Comparison of ENCODE assay signal across 12 cellular contexts in genomic region chr9:131640438-131641181, GRCh38.
DNase-seq lines count a peak whose midpoint lies in the region; ATAC-seq and TF ChIP-seq lines count a peak whose summit lies in the region.
"Had no signal": no experiment of that assay in that cellular context is flagged by ENCODE, and none has a peak within 500 bp of the region (broad histone marks: within the 10 kb centered on the region; RNA-seq: fewer than 3 reads in every experiment).

No MANE protein-coding gene starts in this region.

- peaks cover 6 to 71% (median 37%) of the 10 kb centered on the region in 12 donors for H3K4me1 ChIP-seq in heart left ventricle
- peaks cover 0 to 50% of the 10 kb centered on the region in 2 donors for H3K4me1 ChIP-seq in right atrium auricular region
- no peaks in the 10 kb centered on the region for H3K4me1 ChIP-seq in breast epithelium

- H3K9me3 ChIP-seq in heart left ventricle (no peaks in the 10 kb centered on the region), right atrium auricular region (no peaks in the 10 kb centered on the region), breast epithelium (no peaks in the 10 kb centered on the region), WERI-Rb-1 (ENCODE audit: severe bottlenecking) (no peaks in the 10 kb centered on the region)

- intact Hi-C loops in heart left ventricle (cut with DNase I) (no loop called here), breast epithelium (cut with DNase I; ENCODE audit: low total_unique reads) (no loop called here)

- TF ChIP-seq POLR2A in heart left ventricle (IDR thresholded peaks at IDR 0.05) (no peak), breast epithelium (IDR thresholded peaks at IDR 0.05) (no peak)

- no peak overlapping the region for H3K4me3 ChIP-seq in heart left ventricle
- no peak overlapping the region for H3K4me3 ChIP-seq in right atrium auricular region
- H3K4me3 ChIP-seq in breast epithelium = no peak overlapping the region
- no peak overlapping the region for H3K4me3 ChIP-seq in WERI-Rb-1 (ENCODE audit: low read depth, low read length)

- 22 to 42% (median 40%) methylated on average over 11 of the region's 11 CpGs for WGBS in heart left ventricle, 4 donors

- H3K27ac ChIP-seq in heart left ventricle (peak overlapping the region in 7 of 12 donors; percentile 18 to 79 (median 50)), right atrium auricular region (peak overlapping the region in 1 of 2 donors; percentile 36), breast epithelium (peak overlapping the region; percentile 85 to 86), WERI-Rb-1 (no peak overlapping the region)

- H3K36me3 ChIP-seq in heart left ventricle (peaks cover 0 to 93% (median 71%) of the 10 kb centered on the region in 9 donors), right atrium auricular region (peaks cover 30% of the 10 kb centered on the region), breast epithelium (no peaks in the 10 kb centered on the region), WERI-Rb-1 (peaks cover 35% of the 10 kb centered on the region)

- peak; percentile 38 to 48 (median 45) for ATAC-seq in heart left ventricle
- ATAC-seq: naive thymus-derived CD8-positive, alpha-beta T cell had no signal

- TF ChIP-seq CTCF in heart left ventricle (IDR thresholded peaks at IDR 0.05) (peak in 2 of 12 donors; percentile 10 to 33), right atrium auricular region (IDR thresholded peaks at IDR 0.05) (peak in 1 of 2 donors; percentile 9), breast epithelium (IDR thresholded peaks at IDR 0.05) (no peak), WERI-Rb-1 (IDR thresholded peaks at IDR 0.05; ENCODE audit: low read depth, low read length) (no peak)

- H3K27me3 ChIP-seq in heart left ventricle (no peaks in the 10 kb centered on the region), right atrium auricular region (no peaks in the 10 kb centered on the region), breast epithelium (no peaks in the 10 kb centered on the region), WERI-Rb-1 (ENCODE audit: insufficient read depth, low read depth, severe bottlenecking) (no peaks in the 10 kb centered on the region)

- DNase-seq in heart left ventricle (peak in 1 of 5 donors; percentile 45), right atrium auricular region (ENCODE audit: low spot score) (no peak), breast epithelium (ENCODE audit: low spot score in 2 of 2) (no peak), myocyte (ENCODE audit: low read depth) (peak; percentile 85), WERI-Rb-1 (no peak), T-helper 9 cell (no peak), SHP77 treated with DMSO at 0.1 percent for 48 hours (lab: John Stamatoyannopoulos, UW) (no peak), cerebellum (ENCODE audit: low spot score) (no peak)
- DNase-seq: CD4-positive, CD25-positive, alpha-beta regulatory T cell; KBM-7; naive thymus-derived CD8-positive, alpha-beta T cell; NCI-H345 had no signal
